Comparison of ENCODE assay signal across 11 cellular contexts in the genomic region with DNA sequence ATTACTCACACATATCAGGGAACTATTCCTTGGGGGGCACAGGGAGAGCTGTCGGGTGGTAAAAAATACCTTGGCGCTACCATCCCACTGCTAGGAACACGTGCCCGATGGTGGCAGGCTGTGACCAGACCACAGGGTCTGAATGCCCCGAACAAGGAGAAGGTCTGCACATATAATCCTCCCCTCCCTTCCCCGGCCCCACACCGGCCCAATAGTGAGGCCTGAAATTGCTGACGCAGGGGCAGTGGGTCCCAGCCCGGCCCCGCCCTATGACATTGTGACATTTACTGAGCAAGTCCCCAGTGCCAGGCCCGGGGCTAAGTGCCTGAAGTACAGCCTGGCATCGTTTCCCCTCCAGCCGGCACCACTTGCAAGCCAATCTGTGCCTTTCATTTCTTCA.
"Had no signal": no experiment of that assay in that cellular context is flagged by ENCODE, and none has a peak within 500 bp of the region (broad histone marks: within the 10 kb centered on the region; RNA-seq: fewer than 3 reads in every experiment).

No MANE protein-coding gene starts in this region.

- H3K27ac ChIP-seq: foreskin keratinocyte, neutrophil, upper lobe of right lung had no signal

- DNase-seq: activated naive CD4-positive, alpha-beta T cell treated with Interleukin-2 at 50 U/mL for 16 hours; activated naive CD8-positive, alpha-beta T cell treated with anti-CD3 and anti-CD28 coated beads, Interleukin-2, amount 50 U/mL, for 24 hours; foreskin keratinocyte; naive thymus-derived CD8-positive, alpha-beta T cell; small intestine; stimulated activated CD4-positive, alpha-beta T cell treated with anti-CD3 and anti-CD28 coated beads, Interleukin-4, amount 100 ng/mL, for 24 hours; stimulated activated naive CD4-positive, alpha-beta T cell; SW 1271; upper lobe of right lung had no signal

- H3K4me1 ChIP-seq: foreskin keratinocyte, upper lobe of right lung had no signal

- H3K36me3 ChIP-seq: neutrophil, upper lobe of right lung had no signal

- H3K4me3 ChIP-seq: upper lobe of right lung had no signal

- H3K27me3 ChIP-seq: foreskin keratinocyte, upper lobe of right lung had no signal

- H3K9me3 ChIP-seq: neutrophil, upper lobe of right lung had no signal

- ATAC-seq: activated CD4-positive, CD25-positive, alpha-beta regulatory T cell treated with anti-CD3 and anti-CD28 coated beads, Interleukin-2, amount 50 U/mL, for 24 hours; activated naive CD8-positive, alpha-beta T cell treated with anti-CD3 and anti-CD28 coated beads, Interleukin-2, amount 50 U/mL, for 24 hours; foreskin keratinocyte; naive thymus-derived CD8-positive, alpha-beta T cell; upper lobe of right lung had no signal
